In the genomic region with DNA sequence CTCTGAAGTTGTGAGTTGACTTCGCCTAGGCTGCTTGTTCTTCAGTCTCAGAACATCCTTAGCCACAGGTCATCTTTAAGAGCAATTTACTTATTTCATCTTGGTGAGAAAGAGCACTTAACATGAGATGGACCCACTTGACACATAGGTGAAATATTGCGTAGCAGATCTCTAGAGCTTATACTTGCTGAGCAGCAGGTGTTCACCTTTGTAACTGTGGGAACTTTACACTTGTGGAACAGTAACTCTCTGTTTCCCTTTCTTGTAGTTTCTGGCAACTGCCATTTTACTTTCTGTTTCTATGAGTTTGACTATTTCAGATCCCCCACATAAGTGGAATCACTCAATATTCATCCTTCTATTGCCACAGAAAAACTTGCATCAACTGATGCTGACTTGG, we compare ENCODE assay signal across 13 cellular contexts.
DNase-seq lines count a peak whose midpoint lies in the region; ATAC-seq, FAIRE-seq and TF ChIP-seq lines count a peak whose summit lies in the region.
"Had no signal": no experiment of that assay in that cellular context is flagged by ENCODE, and none has a peak within 500 bp of the region (broad histone marks: within the 10 kb centered on the region; RNA-seq: fewer than 3 reads in every experiment).

No MANE protein-coding gene starts in this region.

- H3K27me3 ChIP-seq in MM.1S (replicated peaks; ENCODE audit: insufficient read depth, low read length): no peaks in the 10 kb centered on the region

- POLR2A ChIA-PET in activated CD4-positive, alpha-beta memory T cell treated with anti-CD3 and anti-CD28 coated beads, Interleukin-2, amount 10 ng/mL, durations not matched to agents 7 days and 5 days (lab: Charles Lee): no interaction called here

- H3K9me3 ChIP-seq in MM.1S (replicated peaks; ENCODE audit: insufficient read depth, low read length): no peaks in the 10 kb centered on the region

- H3K36me3 Mint-ChIP-seq in activated CD4-positive, alpha-beta memory T cell treated with anti-CD3 and anti-CD28 coated beads, Interleukin-2, amount 10 ng/mL, durations not matched to agents 7 days and 5 days (ENCODE audit: low read depth): no peaks in the 10 kb centered on the region
- H3K36me3 Mint-ChIP-seq: IgD-negative memory B cell had no signal

- peak; percentile 96 for ATAC-seq in GM19467 (IDR thresholded peaks at IDR 0.05; ENCODE audit: unreplicated experiment)
- ATAC-seq in HG02943 (IDR thresholded peaks at IDR 0.05; ENCODE audit: low read depth, unreplicated experiment): peak; percentile 97

- DNase-seq in GM18507 (ENCODE audit: extremely low spot score, insufficient read length, low read depth) (peak; percentile 8), MM.1S (peak; percentile 89), iPS-NIHi7 (ENCODE audit: extremely low spot score) (no peak), putamen (ENCODE audit: low spot score) (no peak), AG08395 (ENCODE audit: low spot score) (no peak)
- DNase-seq in activated CD4-positive, alpha-beta memory T cell treated with anti-CD3 and anti-CD28 coated beads, Interleukin-2, amount 10 ng/mL, durations not matched to agents 7 days and 5 days: no peak
- DNase-seq: NCI-H345 had no signal

- CTCF ChIA-PET in activated CD4-positive, alpha-beta memory T cell treated with anti-CD3 and anti-CD28 coated beads, Interleukin-2, amount 10 ng/mL, durations not matched to agents 7 days and 5 days (lab: Charles Lee): interaction anchor here (0.7 to 1.3 kb wide), 2 partner anchors 13 to 100 kb away, joined by 3 read pairs; no protein-coding TSS in a partner anchor

- H3K4me2 ChIP-seq in MM.1S (ENCODE audit: low read depth, low read length): peak overlapping the region; percentile 20; the same call in 1 of the 2 replicates

- H2AFZ ChIP-seq in MM.1S (ENCODE audit: low read length): 0 out of 2 replicates have a peak overlapping the region, but pooled peaks have one; percentile 8

- no peaks in the 10 kb centered on the region for H3K9me2 ChIP-seq in MM.1S (replicated peaks; ENCODE audit: insufficient read depth, low read length)

- no peaks in the 10 kb centered on the region for H3K9me3 Mint-ChIP-seq in activated CD4-positive, alpha-beta memory T cell treated with anti-CD3 and anti-CD28 coated beads, Interleukin-2, amount 10 ng/mL, durations not matched to agents 7 days and 5 days

- H3K79me2 ChIP-seq in MM.1S (ENCODE audit: low read length): no peaks in the 10 kb centered on the region

- H3K9ac ChIP-seq in MM.1S (ENCODE audit: low read length): no peak overlapping the region

- H3K27ac Mint-ChIP-seq in activated CD4-positive, alpha-beta memory T cell treated with anti-CD3 and anti-CD28 coated beads, Interleukin-2, amount 10 ng/mL, durations not matched to agents 7 days and 5 days: no peak overlapping the region
- H3K27ac Mint-ChIP-seq: IgD-negative memory B cell had no signal

- peak; percentile 94 for FAIRE-seq in GM18507 (lab: Jason Lieb, UNC)
- FAIRE-seq: endometrium had no signal

- H3K27ac ChIP-seq in MM.1S (ENCODE audit: low read length): peak overlapping the region; percentile 5; the same call in 1 of the 2 replicates
- H3K27ac ChIP-seq: C4-2B, skin epidermis had no signal

- peaks cover 6% of the 10 kb centered on the region; the same call in 1 of the 2 replicates for H3F3A ChIP-seq in MM.1S (ENCODE audit: insufficient read depth, low read length)

- H4K20me1 ChIP-seq in MM.1S (ENCODE audit: insufficient read depth, low read length): no peaks in the 10 kb centered on the region

- peaks cover 6% of the 10 kb centered on the region for H3K4me1 ChIP-seq in MM.1S (ENCODE audit: low read length)

- no peak for TF ChIP-seq CTCF in MM.1S (IDR thresholded peaks at IDR 0.05; ENCODE audit: low read length)

- H3K4me3 Mint-ChIP-seq in activated CD4-positive, alpha-beta memory T cell treated with anti-CD3 and anti-CD28 coated beads, Interleukin-2, amount 10 ng/mL, durations not matched to agents 7 days and 5 days: no peak overlapping the region
- H3K4me3 Mint-ChIP-seq: IgD-negative memory B cell had no signal

- H3K36me3 ChIP-seq in MM.1S (replicated peaks; ENCODE audit: insufficient read depth, low read length): no peaks in the 10 kb centered on the region

- no peaks in the 10 kb centered on the region for H3K27me3 Mint-ChIP-seq in activated CD4-positive, alpha-beta memory T cell treated with anti-CD3 and anti-CD28 coated beads, Interleukin-2, amount 10 ng/mL, durations not matched to agents 7 days and 5 days
- H3K27me3 Mint-ChIP-seq: IgD-negative memory B cell had no signal

- H3K4me3 ChIP-seq in MM.1S (ENCODE audit: low read length): no peak overlapping the region
- H3K4me3 ChIP-seq: skin epidermis had no signal

- H3K4me1 Mint-ChIP-seq in activated CD4-positive, alpha-beta memory T cell treated with anti-CD3 and anti-CD28 coated beads, Interleukin-2, amount 10 ng/mL, durations not matched to agents 7 days and 5 days: no peaks in the 10 kb centered on the region

Comparison
In these comparisons a context has a peak if more than half of its experiments do, and no peak if none do; other contexts are left out.
1. DNase-seq: peak in GM18507 (single experiment) and MM.1S (single experiment); none in iPS-NIHi7 (single experiment), activated CD4-positive, alpha-beta memory T cell treated with anti-CD3 and anti-CD28 coated beads, Interleukin-2, amount 10 ng/mL, durations not matched to agents 7 days and 5 days (single experiment), putamen (single experiment) and AG08395 (single experiment).